In genomic region chr4:3480528-3481112, GRCh38 we compare ENCODE assay signal across 8 cellular contexts. TPM values are rescaled to one million over a fixed set of nuclear protein-coding genes. Genes with fewer than 3 reads are reported as not detected.
DNase-seq lines count a peak whose midpoint lies in the region; ATAC-seq and TF ChIP-seq lines count a peak whose summit lies in the region.

No MANE protein-coding gene starts in this region.

- DNase-seq in DMS153 (lab: John Stamatoyannopoulos, UW) (peak; percentile 25), HEK293T (ENCODE audit: extremely low spot score) (peak; percentile 91), NCI-H226 (peak; percentile 69), dermis blood vessel endothelial cell (peak; percentile 82)
- DNase-seq in activated CD4-positive, alpha-beta T cell treated with anti-CD3 and anti-CD28 coated beads, Interleukin-2, amount 50 U/mL, for 1 hour: peak; percentile 73
- peak; percentile 40 to 64 (median 49) for DNase-seq in stimulated activated CD4-positive, alpha-beta T cell treated with anti-CD3 and anti-CD28 coated beads, TNF-alpha, amount 100 ng/mL, for 4 hours (ENCODE audit: low read depth in 3 of 3)

- no peaks in the 10 kb centered on the region for H3K27me3 ChIP-seq in liver (ENCODE audit: control insufficient read depth in 4 of 4, insufficient read depth in 4 of 4, low read length in 3 of 4)

- H3K36me3 ChIP-seq in liver (ENCODE audit: control insufficient read depth in 4 of 4, insufficient read depth in 3 of 4, low read depth in 1 of 4, low read length in 3 of 4): no peaks in the 10 kb centered on the region

- ATAC-seq in HG03342 (IDR thresholded peaks at IDR 0.05; ENCODE audit: unreplicated experiment): no peak

- TF ChIP-seq CTCF in liver (IDR thresholded peaks at IDR 0.05; ENCODE audit: low read depth, low read length, missing input control): peak; percentile 98

- POLR2A ChIA-PET in HEK293T (lab: Yijun Ruan, JAX): no interaction called here

- WGBS in liver: 18% methylated on average over 17 of the region's 17 CpGs

- H3K27ac ChIP-seq in liver (ENCODE audit: low read depth in 1 of 2, low read length in 2 of 2): no peak overlapping the region

- no peak overlapping the region for H3K4me3 ChIP-seq in liver (ENCODE audit: low read depth in 1 of 3, low read length in 3 of 3)

- peaks cover 0 to 8% (median 2%) of the 10 kb centered on the region in 4 donors for H3K4me1 ChIP-seq in liver (ENCODE audit: control insufficient read depth in 4 of 4, insufficient read depth in 4 of 4, low read length in 3 of 4)

- peak; percentile 90 to 91 for TF ChIP-seq RAD21 in liver (IDR thresholded peaks at IDR 0.05)

- CTCF ChIA-PET in HEK293T (lab: Yijun Ruan, JAX): interaction anchor here (0.6 to 2.6 kb wide), 25 partner anchors 9 to 702 kb away, joined by 3 to 17 read pairs (median 3); partner anchors contain the start of gene HGFAC

- no peak overlapping the region for H3K9ac ChIP-seq in liver (ENCODE audit: low read depth in 1 of 2, low read length in 2 of 2)

- H3K9me3 ChIP-seq in liver (ENCODE audit: control insufficient read depth in 4 of 4, low read length in 3 of 4): no peaks in the 10 kb centered on the region

TF ChIP-seq in HEK293T, 16 proteins besides CTCF, POLR2A, EP300 and RAD21:
- no peak for TF ChIP-seq HDGF (IDR thresholded peaks at IDR 0.05; ENCODE audit: borderline replicate concordance)
- no peak for TF ChIP-seq SUZ12 (IDR thresholded peaks at IDR 0.05)
- no peak for TF ChIP-seq FOXK2 (IDR thresholded peaks at IDR 0.05)
- no peak for TF ChIP-seq ARNT (IDR thresholded peaks at IDR 0.05)
- TF ChIP-seq LEF1 (IDR thresholded peaks at IDR 0.05; ENCODE audit: borderline replicate concordance): no peak
- TF ChIP-seq CTBP1 (IDR thresholded peaks at IDR 0.05; ENCODE audit: borderline replicate concordance): no peak
- no peak for TF ChIP-seq TARDBP (IDR thresholded peaks at IDR 0.05)
- no peak for TF ChIP-seq FOXA1 (IDR thresholded peaks at IDR 0.05)
- TF ChIP-seq ELF4 (IDR thresholded peaks at IDR 0.05): no peak
- TF ChIP-seq BHLHE40 (IDR thresholded peaks at IDR 0.05; ENCODE audit: borderline replicate concordance): no peak
- TF ChIP-seq PKNOX1 (IDR thresholded peaks at IDR 0.05): no peak
- TF ChIP-seq SP1 (IDR thresholded peaks at IDR 0.05): no peak
- TF ChIP-seq ZNF384 (IDR thresholded peaks at IDR 0.05): no peak
- TF ChIP-seq FOXM1 (IDR thresholded peaks at IDR 0.05; ENCODE audit: borderline replicate concordance): no peak
- no peak for TF ChIP-seq L3MBTL2 (conservative IDR thresholded peaks at IDR 0.05)

TF ChIP-seq in liver, 16 proteins besides CTCF, POLR2A, EP300 and RAD21:
- TF ChIP-seq HNF4A (conservative IDR thresholded peaks at IDR 0.05) (no peak), NR2F2 (IDR thresholded peaks at IDR 0.05) (no peak), FOXA1 (IDR thresholded peaks at IDR 0.05) (no peak), RXRA (IDR thresholded peaks at IDR 0.05) (no peak), GABPA (IDR thresholded peaks at IDR 0.05 in 1 of 2, conservative IDR thresholded peaks at IDR 0.05 in 1 of 2) (no peak), EGR1 (IDR thresholded peaks at IDR 0.05; ENCODE audit: low read depth in 2 of 2) (no peak), ATF3 (IDR thresholded peaks at IDR 0.05) (no peak), FOXA2 (IDR thresholded peaks at IDR 0.05) (no peak), MAX (IDR thresholded peaks at IDR 0.05) (no peak)
TF ChIP-seq in liver: peak in this region for 0.

RNA-seq across cellular contexts. Expression of gene DOK7, which starts 17.5 kb away (rescaled TPM):
- 0.17 TPM in 1 of 2 replicates, not detected in the other for total RNA-seq in dermis blood vessel endothelial cell
- total RNA-seq in liver: under 1 TPM; 0.23 to 0.84 TPM
- under 1 TPM; 0.13 to 0.69 TPM for polyA plus RNA-seq in liver

RNA-seq across cellular contexts. Expression of gene HGFAC, which starts 38.9 kb away (rescaled TPM):
- 0.28 and 0.51 TPM in 2 replicates for total RNA-seq in dermis blood vessel endothelial cell
- total RNA-seq in liver: 10 to 100 TPM; 23.3 to 65.0 TPM
- polyA plus RNA-seq in liver: 100 to 1,000 TPM; 100 to 133 TPM

RNA-seq across cellular contexts. Expression of gene LRPAP1, which starts 51.6 kb away (rescaled TPM):
- total RNA-seq in dermis blood vessel endothelial cell: 120 and 175 TPM in 2 replicates
- 100 to 1,000 TPM in 1 of 2 donors, 10 to 100 TPM in 1; 46.1 to 103 TPM for total RNA-seq in liver
- polyA plus RNA-seq in liver: 100 to 1,000 TPM; 113 to 134 TPM

Comparison
In these comparisons a context has a peak if more than half of its experiments do, and no peak if none do; other contexts are left out.
1. DNase-seq: peak in every context shown above with its lines; median percentile 91 in HEK293T; 82 in dermis blood vessel endothelial cell; 73 in activated CD4-positive, alpha-beta T cell treated with anti-CD3 and anti-CD28 coated beads, Interleukin-2, amount 50 U/mL, for 1 hour; 69 in NCI-H226; 49 in stimulated activated CD4-positive, alpha-beta T cell treated with anti-CD3 and anti-CD28 coated beads, TNF-alpha, amount 100 ng/mL, for 4 hours; 25 in DMS153.
2. RNA of gene HGFAC, which starts 38.9 kb away (total RNA-seq): 23.3 to 65.0 TPM in liver; 0.28 to 0.51 TPM in dermis blood vessel endothelial cell; every median in the first group is over 10 times any median in the second.